In genomic region chr19:45769054-45769782, GRCh38 we compare ENCODE assay signal across 8 cellular contexts. TPM values are rescaled to one million over a fixed set of nuclear protein-coding genes. Genes with fewer than 3 reads are reported as not detected.
A peak's percentile ranks its signal among the peaks of the same experiment; 100 is the strongest.
DNase-seq lines count a peak whose midpoint lies in the region; ATAC-seq and TF ChIP-seq lines count a peak whose summit lies in the region.

Gene SIX5 (minus strand): TSS chr19:45769252. CDS start chr19:45768844, 408 bp downstream.

- BruUV-seq in Panc1 (replicated peaks; lab: Mats Ljungman, UMichigan) = no TSS peak

- no peaks in the 10 kb centered on the region for H3K27me3 ChIP-seq in Panc1 (ENCODE audit: control insufficient read depth, insufficient read depth, low read length)
- H3K27me3 ChIP-seq in naive thymus-derived CD4-positive, alpha-beta T cell (ENCODE audit: control insufficient read depth in 2 of 2, insufficient read depth in 2 of 2, low read length in 2 of 2) = no peaks in the 10 kb centered on the region

- ATAC-seq in GM21619 (IDR thresholded peaks at IDR 0.05; ENCODE audit: unreplicated experiment) = peak; percentile 46
- ATAC-seq in Panc1 = peak; percentile 70
- peak; percentile 82 for ATAC-seq in naive thymus-derived CD4-positive, alpha-beta T cell
- ATAC-seq in stimulated activated memory B cell treated with anti-CD40 and anti-IgM and Interleukin-4, amounts not matched to agents 10 μg/mL and 1 μg/mL and 100 μg/mL, for 72 hours = peak; percentile 87

- H3K27me3 Mint-ChIP-seq in activated T-helper 1 cell treated with anti-CD3 and anti-CD28 coated beads, Interleukin-12 subunit alpha, Interleukin-12 subunit beta, Interleukin-2, Interleukin-4 antibody, amounts not matched to agents 30 ng/mL and 10 ng/mL and 1 ng/mL, durations not matched to agents 14 hours and 24 hours and 36 hours (ENCODE audit: insufficient read depth) = peaks cover 28% of the 10 kb centered on the region
- H3K27me3 Mint-ChIP-seq in naive thymus-derived CD4-positive, alpha-beta T cell = peaks cover 0 to 35% (median 7%) of the 10 kb centered on the region in 5 donors
- H3K27me3 Mint-ChIP-seq in stimulated activated memory B cell treated with anti-CD40 and anti-IgM and Interleukin-4, amounts not matched to agents 10 μg/mL and 1 μg/mL and 100 μg/mL, for 72 hours = peaks cover 33% of the 10 kb centered on the region

- POLR2A ChIA-PET in Panc1 (lab: Charles Lee) = interaction anchor here (0.6 to 1.6 kb wide), 4 partner anchors 38 to 77 kb away, joined by 3 to 7 read pairs (median 3); partner anchors contain the start of genes FBXO46, QPCTL and SNRPD2
- POLR2A ChIA-PET in naive thymus-derived CD4-positive, alpha-beta T cell (lab: Charles Lee) = interaction anchor here (0.6 to 2.8 kb wide), 11 partner anchors 10 to 117 kb away, joined by 3 to 20 read pairs (median 4); partner anchors contain the start of genes DMWD, FBXO46, IRF2BP1 and SNRPD2

- H3K27ac ChIP-seq in Panc1 (ENCODE audit: low read length) = peak within 1 kb of the TSS; percentile 89
- H3K27ac ChIP-seq in naive thymus-derived CD4-positive, alpha-beta T cell (ENCODE audit: low read depth, low read length) = peak within 1 kb of the TSS; percentile 64

- peaks cover 9% of the 10 kb centered on the region for H3K4me1 Mint-ChIP-seq in activated T-helper 1 cell treated with anti-CD3 and anti-CD28 coated beads, Interleukin-12 subunit alpha, Interleukin-12 subunit beta, Interleukin-2, Interleukin-4 antibody, amounts not matched to agents 30 ng/mL and 10 ng/mL and 1 ng/mL, durations not matched to agents 14 hours and 24 hours and 36 hours (ENCODE audit: low read depth)
- H3K4me1 Mint-ChIP-seq in naive thymus-derived CD4-positive, alpha-beta T cell = peaks cover 0 to 16% (median 8%) of the 10 kb centered on the region in 7 donors
- H3K4me1 Mint-ChIP-seq in stimulated activated memory B cell treated with anti-CD40 and anti-IgM and Interleukin-4, amounts not matched to agents 10 μg/mL and 1 μg/mL and 100 μg/mL, for 72 hours = peaks cover 42% of the 10 kb centered on the region

- no peaks in the 10 kb centered on the region for H3K9me3 ChIP-seq in Panc1 (ENCODE audit: control insufficient read depth, insufficient read depth, low read depth, low read length)
- H3K9me3 ChIP-seq in naive thymus-derived CD4-positive, alpha-beta T cell (ENCODE audit: control insufficient read depth in 2 of 3, low read length in 3 of 3) = no peaks in the 10 kb centered on the region

- peaks cover 3% of the 10 kb centered on the region for H3K36me3 Mint-ChIP-seq in activated T-helper 1 cell treated with anti-CD3 and anti-CD28 coated beads, Interleukin-12 subunit alpha, Interleukin-12 subunit beta, Interleukin-2, Interleukin-4 antibody, amounts not matched to agents 30 ng/mL and 10 ng/mL and 1 ng/mL, durations not matched to agents 14 hours and 24 hours and 36 hours (ENCODE audit: low read depth)
- no peaks in the 10 kb centered on the region for H3K36me3 Mint-ChIP-seq in naive thymus-derived CD4-positive, alpha-beta T cell
- no peaks in the 10 kb centered on the region for H3K36me3 Mint-ChIP-seq in stimulated activated memory B cell treated with anti-CD40 and anti-IgM and Interleukin-4, amounts not matched to agents 10 μg/mL and 1 μg/mL and 100 μg/mL, for 72 hours

- in situ Hi-C loops in KBM-7 (cut with MboI; ENCODE audit: low pct_unique_long_range_greater_than_20kb, low sequenced_read_pairs) = no loop called here
- in situ Hi-C loops in Panc1 (cut with HindIII; ENCODE audit: low pct_unique_long_range_greater_than_20kb, low sequenced_read_pairs) = no loop called here

- H3K9me3 Mint-ChIP-seq in activated T-helper 1 cell treated with anti-CD3 and anti-CD28 coated beads, Interleukin-12 subunit alpha, Interleukin-12 subunit beta, Interleukin-2, Interleukin-4 antibody, amounts not matched to agents 30 ng/mL and 10 ng/mL and 1 ng/mL, durations not matched to agents 14 hours and 24 hours and 36 hours = no peaks in the 10 kb centered on the region
- H3K9me3 Mint-ChIP-seq in naive thymus-derived CD4-positive, alpha-beta T cell = no peaks in the 10 kb centered on the region
- H3K9me3 Mint-ChIP-seq in stimulated activated memory B cell treated with anti-CD40 and anti-IgM and Interleukin-4, amounts not matched to agents 10 μg/mL and 1 μg/mL and 100 μg/mL, for 72 hours = no peaks in the 10 kb centered on the region

- H3K36me3 ChIP-seq in Panc1 (ENCODE audit: control insufficient read depth, insufficient read depth, low read length) = no peaks in the 10 kb centered on the region; the same call in 1 of the 2 replicates
- no peaks in the 10 kb centered on the region for H3K36me3 ChIP-seq in naive thymus-derived CD4-positive, alpha-beta T cell (ENCODE audit: control insufficient read depth in 2 of 3, insufficient read depth in 3 of 3, low read length in 3 of 3)

- CTCF ChIA-PET in Panc1 (lab: Charles Lee) = interaction anchor here (0.6 to 2.1 kb wide), 6 partner anchors 13 to 257 kb away, joined by 4 to 13 read pairs (median 6); partner anchors contain the start of genes DMPK, FOXA3 and QPCTL
- CTCF ChIA-PET in naive thymus-derived CD4-positive, alpha-beta T cell (lab: Charles Lee) = interaction anchor here (0.6 to 4.8 kb wide), 20 partner anchors 8 to 245 kb away, joined by 3 to 99 read pairs (median 4); partner anchors contain the start of genes DMWD and SYMPK

- H3K4me3 ChIP-seq in Panc1 (ENCODE audit: low read depth in 2 of 2, low read length in 2 of 2) = peak within 1 kb of the TSS; percentile 66 to 77
- peak within 1 kb of the TSS; percentile 95 for H3K4me3 ChIP-seq in naive thymus-derived CD4-positive, alpha-beta T cell (ENCODE audit: low read length)

- H3K4me3 Mint-ChIP-seq in activated T-helper 1 cell treated with anti-CD3 and anti-CD28 coated beads, Interleukin-12 subunit alpha, Interleukin-12 subunit beta, Interleukin-2, Interleukin-4 antibody, amounts not matched to agents 30 ng/mL and 10 ng/mL and 1 ng/mL, durations not matched to agents 14 hours and 24 hours and 36 hours = peak within 1 kb of the TSS; percentile 88
- H3K4me3 Mint-ChIP-seq in naive thymus-derived CD4-positive, alpha-beta T cell = peak within 1 kb of the TSS; percentile 81 to 92 (median 88)
- peak within 1 kb of the TSS; percentile 85 for H3K4me3 Mint-ChIP-seq in stimulated activated memory B cell treated with anti-CD40 and anti-IgM and Interleukin-4, amounts not matched to agents 10 μg/mL and 1 μg/mL and 100 μg/mL, for 72 hours

- intact Hi-C loops in Panc1 (cut with micrococcal nuclease; ENCODE audit: unreplicated experiment) = loop anchor here (10.0 kb wide), 1 partner anchor 64 kb away; no protein-coding TSS in a partner anchor
- intact Hi-C loops in activated T-helper 1 cell treated with anti-CD3 and anti-CD28 coated beads, Interleukin-12 subunit alpha, Interleukin-12 subunit beta, Interleukin-2, Interleukin-4 antibody, amounts not matched to agents 30 ng/mL and 10 ng/mL and 1 ng/mL, durations not matched to agents 14 hours and 24 hours and 36 hours (cut with micrococcal nuclease) = loop anchor here (1.0 kb wide), 5 partner anchors 38 to 185 kb away; partner anchors contain the start of genes MYPOP, OPA3 and QPCTL
- intact Hi-C loops in naive thymus-derived CD4-positive, alpha-beta T cell (cut with micrococcal nuclease) = loop anchor here (1.0 to 10.0 kb wide), 6 partner anchors 38 to 240 kb away; partner anchors contain the start of genes QPCTL (in 2 of the 2), CCDC61 (in 1 of the 2) and IRF2BP1 (in 1 of the 2)

- peak; percentile 87 for DNase-seq in DMS153 treated with DMSO at 0.1 percent for 48 hours (lab: John Stamatoyannopoulos, UW; ENCODE audit: unreplicated experiment)
- peak; percentile 99 for DNase-seq in KBM-7
- DNase-seq in Panc1 (ENCODE audit: low read depth, low spot score) = peak; percentile 71
- peak; percentile 94 for DNase-seq in activated T-helper 1 cell treated with anti-CD3 and anti-CD28 coated beads, Interleukin-12 subunit alpha, Interleukin-12 subunit beta, Interleukin-2, Interleukin-4 antibody, amounts not matched to agents 30 ng/mL and 10 ng/mL and 1 ng/mL, durations not matched to agents 14 hours and 24 hours and 36 hours (ENCODE audit: low spot score)
- peak; percentile 99 for DNase-seq in fibroblast of gingiva (ENCODE audit: low read depth)
- peak; percentile 84 to 98 (median 88) for DNase-seq in naive thymus-derived CD4-positive, alpha-beta T cell

- H3K4me1 ChIP-seq in Panc1 (ENCODE audit: control insufficient read depth, insufficient read depth, low read length) = peaks cover 42% of the 10 kb centered on the region
- H3K4me1 ChIP-seq in naive thymus-derived CD4-positive, alpha-beta T cell (ENCODE audit: control insufficient read depth in 2 of 2, insufficient read depth in 2 of 2, low read length in 2 of 2) = peaks cover 9 to 13% of the 10 kb centered on the region in 2 donors

- no peak for TF ChIP-seq CTCF in Panc1 (IDR thresholded peaks at IDR 0.05)

- peak within 1 kb of the TSS; percentile 86 for H3K27ac Mint-ChIP-seq in activated T-helper 1 cell treated with anti-CD3 and anti-CD28 coated beads, Interleukin-12 subunit alpha, Interleukin-12 subunit beta, Interleukin-2, Interleukin-4 antibody, amounts not matched to agents 30 ng/mL and 10 ng/mL and 1 ng/mL, durations not matched to agents 14 hours and 24 hours and 36 hours
- H3K27ac Mint-ChIP-seq in naive thymus-derived CD4-positive, alpha-beta T cell = peak within 1 kb of the TSS; percentile 36 to 93 (median 85)
- peak within 1 kb of the TSS; percentile 79 for H3K27ac Mint-ChIP-seq in stimulated activated memory B cell treated with anti-CD40 and anti-IgM and Interleukin-4, amounts not matched to agents 10 μg/mL and 1 μg/mL and 100 μg/mL, for 72 hours

RNA-seq across cellular contexts. Expression of gene SIX5, which starts in this region (rescaled TPM):
- total RNA-seq in Panc1 (2021; ENCODE audit: unreplicated experiment) = 38.7 TPM
- polyA plus RNA-seq in Panc1 (2012; ENCODE audit: insufficient read length) = 55.2 TPM
- 3.7 and 5.6 TPM in 2 replicates for total RNA-seq in activated T-helper 1 cell treated with anti-CD3 and anti-CD28 coated beads, Interleukin-12 subunit alpha, Interleukin-12 subunit beta, Interleukin-2, Interleukin-4 antibody, amounts not matched to agents 30 ng/mL and 10 ng/mL and 1 ng/mL, durations not matched to agents 14 hours and 24 hours and 36 hours
- total RNA-seq in naive thymus-derived CD4-positive, alpha-beta T cell = 1 to 10 TPM in 4 of 5 experiments, under 1 TPM in 1; 0.92 to 2.3 (median 1.1) TPM
- under 1 TPM; 0.15 to 0.17 TPM for polyA plus RNA-seq in naive thymus-derived CD4-positive, alpha-beta T cell

Comparison
In these comparisons a context has a peak if more than half of its experiments do, and no peak if none do; other contexts are left out.
1. Peak in every context shown above with its lines: DNase-seq, ATAC-seq, H3K4me3 ChIP-seq and H3K27ac ChIP-seq.